17 cellular contexts compared by ENCODE assay signal in the genomic region with DNA sequence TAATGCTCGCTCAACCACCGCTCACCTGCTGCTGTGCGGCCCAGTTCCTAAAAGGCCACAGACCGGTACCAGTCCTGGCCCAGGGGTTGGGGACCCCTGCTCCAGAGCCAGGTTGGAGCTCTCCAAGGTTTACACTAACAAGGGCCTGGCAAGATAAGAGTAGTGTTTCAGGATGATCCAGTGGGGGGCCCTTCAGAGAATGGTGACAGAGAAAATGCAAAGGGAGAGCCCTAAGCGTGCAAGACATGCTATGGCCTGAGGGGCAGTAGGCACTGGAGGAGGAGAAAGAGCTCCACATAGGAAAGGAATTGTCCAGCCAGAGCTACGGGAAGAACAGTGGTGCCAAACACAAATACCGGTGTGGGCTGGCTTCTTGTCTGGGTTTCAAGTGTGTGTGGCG.
DNase-seq lines count a peak whose midpoint lies in the region; ATAC-seq and TF ChIP-seq lines count a peak whose summit lies in the region.
"Had no signal": no experiment of that assay in that cellular context is flagged by ENCODE, and none has a peak within 500 bp of the region (broad histone marks: within the 10 kb centered on the region; RNA-seq: fewer than 3 reads in every experiment).

No MANE protein-coding gene starts in this region.

- H3K4me3 ChIP-seq in GM23338 (no peak overlapping the region), brain microvascular endothelial cell (ENCODE audit: low read depth, low read length) (no peak overlapping the region), mesendoderm (ENCODE audit: low read length) (no peak overlapping the region)
- H3K4me3 ChIP-seq: BLaER1, GM12878, GM23248 had no signal

- H4K8ac ChIP-seq in mesendoderm (ENCODE audit: low read depth, low read length): no peak overlapping the region

- POLR2A ChIA-PET in CD4-positive, alpha-beta T cell (lab: Charles Lee): no interaction called here

- peaks cover 12% of the 10 kb centered on the region for H3K4me1 ChIP-seq in GM23338 (ENCODE audit: insufficient read depth)
- H3K4me1 ChIP-seq in mesendoderm (ENCODE audit: control insufficient read depth, low read depth, low read length): no peaks in the 10 kb centered on the region

- H3K36me3 Mint-ChIP-seq in GM23338 (ENCODE audit: low read depth) (no peaks in the 10 kb centered on the region; the same call in 2 of the 3 replicates), glutamatergic neuron (ENCODE audit: unreplicated experiment) (peaks cover 4% of the 10 kb centered on the region)
- peaks cover 20% of the 10 kb centered on the region for H3K36me3 Mint-ChIP-seq in CD4-positive, alpha-beta T cell (ENCODE audit: low read depth)
- H3K36me3 Mint-ChIP-seq: CD14-positive monocyte had no signal

- no peaks in the 10 kb centered on the region for H3K9me2 ChIP-seq in GM23338 (ENCODE audit: insufficient read depth)

- H3K27ac ChIP-seq in GM23338 (ENCODE audit: low read depth): no peak overlapping the region
- H3K27ac ChIP-seq in brain microvascular endothelial cell: no peak overlapping the region
- no peak overlapping the region for H3K27ac ChIP-seq in mesendoderm (ENCODE audit: low read depth, low read length)
- H3K27ac ChIP-seq in CD4-positive, alpha-beta T cell (ENCODE audit: low read depth, low read length): no peak overlapping the region
- H3K27ac ChIP-seq: BLaER1, GM23248 had no signal

- H3K4me3 Mint-ChIP-seq in GM23338 (no peak overlapping the region), glutamatergic neuron (ENCODE audit: unreplicated experiment) (peak overlapping the region; percentile 57)
- no peak overlapping the region for H3K4me3 Mint-ChIP-seq in CD4-positive, alpha-beta T cell
- H3K4me3 Mint-ChIP-seq: CD14-positive monocyte; CD8-positive, alpha-beta T cell had no signal

- no peak overlapping the region for H2AFZ ChIP-seq in GM23338
- H2AFZ ChIP-seq: GM23248 had no signal

- no peak overlapping the region for H3K4me2 ChIP-seq in GM23338
- H3K4me2 ChIP-seq in mesendoderm (ENCODE audit: low read length): no peak overlapping the region

- no peak overlapping the region for H2BK15ac ChIP-seq in mesendoderm (replicated peaks; ENCODE audit: low read depth)

- ATAC-seq in GM23338 (peak; percentile 52), GM18858 (IDR thresholded peaks at IDR 0.05; ENCODE audit: unreplicated experiment) (no peak)
- no peak for ATAC-seq in CD4-positive, alpha-beta T cell (ENCODE audit: poor library complexity)
- ATAC-seq: CD8-positive, alpha-beta T cell; GM12878 had no signal

- no peak overlapping the region for H4K5ac ChIP-seq in mesendoderm (ENCODE audit: low read length)

- H3K9ac ChIP-seq in mesendoderm (ENCODE audit: low read length): no peak overlapping the region
- H3K9ac ChIP-seq: BLaER1, GM23248 had no signal

- H3K27ac Mint-ChIP-seq in GM23338 (no peak overlapping the region), glutamatergic neuron (ENCODE audit: unreplicated experiment) (peak overlapping the region; percentile 78)
- H3K27ac Mint-ChIP-seq in CD4-positive, alpha-beta T cell: no peak overlapping the region
- H3K27ac Mint-ChIP-seq: CD8-positive, alpha-beta T cell had no signal

- in situ Hi-C loops in brain microvascular endothelial cell (cut with HindIII; ENCODE audit: low pct_ligation_motif_present, low sequenced_read_pairs): loop anchor here (25.0 kb wide), 1 partner anchor 170 kb away; no protein-coding TSS in a partner anchor

- 0 out of 3 replicates have a peak, but pooled peaks cover 2% of the 10 kb centered on the region for H3K9me3 Mint-ChIP-seq in GM23338
- H3K9me3 Mint-ChIP-seq in glutamatergic neuron (ENCODE audit: unreplicated experiment): peaks cover 3% of the 10 kb centered on the region
- no peaks in the 10 kb centered on the region for H3K9me3 Mint-ChIP-seq in CD4-positive, alpha-beta T cell

- no peak overlapping the region for H2BK5ac ChIP-seq in mesendoderm (ENCODE audit: low read length)

- no peak overlapping the region for H3K18ac ChIP-seq in mesendoderm (ENCODE audit: low read length)

- H3K27me3 Mint-ChIP-seq in GM23338 (ENCODE audit: insufficient read depth, low read depth, poor library complexity) (peaks cover 25% of the 10 kb centered on the region), glutamatergic neuron (ENCODE audit: unreplicated experiment) (peaks cover 15% of the 10 kb centered on the region)
- H3K27me3 Mint-ChIP-seq in CD4-positive, alpha-beta T cell: no peaks in the 10 kb centered on the region

- DNase-seq in GM23338 (ENCODE audit: low spot score): peak; percentile 28
- no peak for DNase-seq in brain microvascular endothelial cell
- no peak for DNase-seq in glutamatergic neuron
- peak; percentile 47 for DNase-seq in mesendoderm
- no peak for DNase-seq in HPDE6-E6E7 (ENCODE audit: extremely low spot score)
- no peak for DNase-seq in SHP77 treated with DMSO at 0.1 percent for 48 hours (lab: John Stamatoyannopoulos, UW)
- DNase-seq in CD4-positive, alpha-beta T cell: no peak
- DNase-seq: 8988T; Calu3; CD8-positive, alpha-beta T cell; DMS79 treated with DMSO at 0.1 percent for 48 hours; GM23248; H7 had no signal

- H3F3A ChIP-seq in GM23338 (replicated peaks; ENCODE audit: low read depth): no peaks in the 10 kb centered on the region

- WGBS in mesendoderm (ENCODE audit: extremely low coverage, insufficient coverage, low lambda C conversion rate): no CpG with 5 or more reads among the region's 8 CpGs

- H3K79me2 ChIP-seq in GM23338 (replicated peaks; ENCODE audit: insufficient read depth) (no peaks in the 10 kb centered on the region), mesendoderm (ENCODE audit: control insufficient read depth, insufficient read depth, low read length) (no peaks in the 10 kb centered on the region)

- H3K4me1 Mint-ChIP-seq in GM23338: peaks cover 27% of the 10 kb centered on the region
- peaks cover 22% of the 10 kb centered on the region for H3K4me1 Mint-ChIP-seq in glutamatergic neuron (ENCODE audit: low read depth, unreplicated experiment)
- H3K4me1 Mint-ChIP-seq in CD4-positive, alpha-beta T cell (ENCODE audit: low read depth): no peaks in the 10 kb centered on the region

- TF ChIP-seq CTCF in GM23338 (conservative IDR thresholded peaks at IDR 0.05; ENCODE audit: low read depth in 2 of 2): no peak
- TF ChIP-seq CTCF in brain microvascular endothelial cell (IDR thresholded peaks at IDR 0.05; ENCODE audit: low read depth, low read length, missing control alignments): peak; percentile 8
- TF ChIP-seq CTCF in glutamatergic neuron (IDR thresholded peaks at IDR 0.05; ENCODE audit: partially characterized antibody, unreplicated experiment): no peak
- no peak for TF ChIP-seq CTCF in CD4-positive, alpha-beta T cell (IDR thresholded peaks at IDR 0.05)

- H4K20me1 ChIP-seq in GM23338 (replicated peaks; ENCODE audit: insufficient read depth): no peaks in the 10 kb centered on the region

- no peaks in the 10 kb centered on the region for H3K9me3 ChIP-seq in CD4-positive, alpha-beta T cell (ENCODE audit: control insufficient read depth, low read length)

- H3K56ac ChIP-seq in mesendoderm (ENCODE audit: low read length): no peak overlapping the region

- no peak overlapping the region for H2BK120ac ChIP-seq in mesendoderm (ENCODE audit: low read depth, low read length)

- no peak overlapping the region for H3K23ac ChIP-seq in mesendoderm (ENCODE audit: low read length)

- intact Hi-C loops in CD4-positive, alpha-beta T cell (cut with DNase I, micrococcal nuclease): no loop called here

- no peak overlapping the region for H3K4ac ChIP-seq in mesendoderm (ENCODE audit: low read depth, low read length)

- H2AK5ac ChIP-seq in mesendoderm (ENCODE audit: low read length): no peak overlapping the region

- CTCF ChIA-PET in CD4-positive, alpha-beta T cell (lab: Charles Lee): no interaction called here

- no peaks in the 10 kb centered on the region for H3K27me3 ChIP-seq in GM23338 (ENCODE audit: insufficient read depth)
- H3K27me3 ChIP-seq in brain microvascular endothelial cell (replicated peaks): no peaks in the 10 kb centered on the region
- H3K27me3 ChIP-seq in mesendoderm (ENCODE audit: insufficient read depth, low read length, poor library complexity): no peaks in the 10 kb centered on the region
- H3K27me3 ChIP-seq in CD4-positive, alpha-beta T cell (ENCODE audit: control insufficient read depth, insufficient read depth, low read length): no peaks in the 10 kb centered on the region
- H3K27me3 ChIP-seq: BLaER1 had no signal

- no peaks in the 10 kb centered on the region for H3K79me1 ChIP-seq in mesendoderm (ENCODE audit: low read length)

- no peaks in the 10 kb centered on the region for H3K36me3 ChIP-seq in GM23338 (ENCODE audit: insufficient read depth)
- H3K36me3 ChIP-seq in brain microvascular endothelial cell (replicated peaks): no peaks in the 10 kb centered on the region
- no peaks in the 10 kb centered on the region for H3K36me3 ChIP-seq in mesendoderm (ENCODE audit: control insufficient read depth, insufficient read depth, low read length)
- H3K36me3 ChIP-seq: BLaER1 had no signal

TF ChIP-seq in GM23338, 12 proteins besides CTCF, POLR2A, EP300 and RAD21:
- peak; percentile 32 for TF ChIP-seq REST (IDR thresholded peaks at IDR 0.05; ENCODE audit: unreplicated experiment)
- TF ChIP-seq ZNF331 (CRISPR knock-in tag; IDR thresholded peaks at IDR 0.05; ENCODE audit: low read depth): no peak
TF ChIP-seq in GM23338: peak in this region for 1.

Comparison
In these comparisons a context has a peak if more than half of its experiments do, and no peak if none do; other contexts are left out.
1. DNase-seq: peak in GM23338 (single experiment) and mesendoderm (single experiment); none in brain microvascular endothelial cell (single experiment), glutamatergic neuron (single experiment), HPDE6-E6E7 (single experiment), SHP77 treated with DMSO at 0.1 percent for 48 hours (single experiment) and CD4-positive, alpha-beta T cell (0 of 10).